Comparison of ENCODE assay signal across 10 cellular contexts in the genomic region with DNA sequence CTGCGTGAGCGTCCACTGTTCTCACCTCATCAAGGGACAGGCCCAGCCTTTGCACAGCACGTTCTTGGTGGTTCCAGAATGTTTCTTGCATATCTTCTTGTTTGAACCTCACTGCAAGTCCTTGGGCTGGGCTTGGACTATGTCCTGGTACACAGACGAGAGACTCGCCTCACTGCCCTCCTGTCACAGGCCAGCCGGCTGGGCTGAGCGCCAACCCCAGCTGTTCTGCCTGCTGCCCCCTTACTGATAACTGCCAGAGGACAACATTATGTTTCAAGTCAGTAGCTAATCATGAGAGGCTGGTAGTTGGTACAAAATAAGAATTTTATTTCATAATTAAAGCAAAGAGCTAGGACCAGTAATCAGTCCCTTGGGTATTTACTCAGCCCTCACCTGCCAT. TPM values are rescaled to one million over a fixed set of nuclear protein-coding genes. Genes with fewer than 3 reads are reported as not detected.
DNase-seq lines count a peak whose midpoint lies in the region; ATAC-seq and TF ChIP-seq lines count a peak whose summit lies in the region.
"Had no signal": no experiment of that assay in that cellular context is flagged by ENCODE, and none has a peak within 500 bp of the region (broad histone marks: within the 10 kb centered on the region; RNA-seq: fewer than 3 reads in every experiment).

No MANE protein-coding gene starts in this region.

- H3K9me3 ChIP-seq in Peyer's patch (no peaks in the 10 kb centered on the region), lower lobe of right lung (no peaks in the 10 kb centered on the region), transverse colon (no peaks in the 10 kb centered on the region)

- peaks cover 0 to 19% (median 0%) of the 10 kb centered on the region in 4 donors for H3K4me1 ChIP-seq in Peyer's patch
- peaks cover 6% of the 10 kb centered on the region for H3K4me1 ChIP-seq in lower lobe of right lung
- H3K4me1 ChIP-seq in transverse colon: peaks cover 0 to 12% (median 3%) of the 10 kb centered on the region in 4 donors

- TF ChIP-seq CTCF in Peyer's patch (IDR thresholded peaks at IDR 0.05) (no peak), lower lobe of right lung (IDR thresholded peaks at IDR 0.05) (no peak), transverse colon (IDR thresholded peaks at IDR 0.05) (no peak), omental fat pad (IDR thresholded peaks at IDR 0.05) (no peak)

- TF ChIP-seq POLR2A in Peyer's patch (IDR thresholded peaks at IDR 0.05) (no peak), erythroblast (IDR thresholded peaks at IDR 0.05; ENCODE audit: low read length) (no peak), transverse colon (IDR thresholded peaks at IDR 0.05) (no peak)

- no peak overlapping the region for H3K27ac ChIP-seq in Peyer's patch
- H3K27ac ChIP-seq in lower lobe of right lung: no peak overlapping the region
- no peak overlapping the region for H3K27ac ChIP-seq in transverse colon

- intact Hi-C loops in lower lobe of right lung (cut with DNase I) (no loop called here), transverse colon (cut with DNase I; ENCODE audit: low total_unique reads) (no loop called here)

- no peak overlapping the region for H3K4me3 ChIP-seq in Peyer's patch
- no peak overlapping the region for H3K4me3 ChIP-seq in lower lobe of right lung
- no peak overlapping the region for H3K4me3 ChIP-seq in transverse colon

- ATAC-seq in lower lobe of right lung: peak; percentile 41 to 50
- ATAC-seq in omental fat pad (ENCODE audit: low FRiP score): no peak
- ATAC-seq in HG03039 (IDR thresholded peaks at IDR 0.05; ENCODE audit: unreplicated experiment): no peak
- ATAC-seq: activated CD8-positive, alpha-beta memory T cell treated with anti-CD3 and anti-CD28 coated beads, Interleukin-2, amount 10 ng/mL, durations not matched to agents 7 days and 5 days had no signal

- TF ChIP-seq EP300 in transverse colon (IDR thresholded peaks at IDR 0.05; ENCODE audit: low read depth): no peak

- H3K27me3 ChIP-seq in Peyer's patch (no peaks in the 10 kb centered on the region), lower lobe of right lung (ENCODE audit: low read depth) (no peaks in the 10 kb centered on the region), transverse colon (no peaks in the 10 kb centered on the region)

- 59% methylated on average over 7 of the region's 7 CpGs; no CpG with 5 or more reads in 1 of the 2 donors for WGBS in transverse colon (ENCODE audit: low coverage in 1 of 2), 2 donors

- DNase-seq in Peyer's patch (peak in 2 of 3 donors; percentile 70 to 86), erythroblast (lab: John Stamatoyannopoulos, UW) (peak; percentile 88 to 93), lower lobe of right lung (no peak), transverse colon (peak; percentile 43), omental fat pad (ENCODE audit: low spot score) (no peak), GOT3 (lab: John Stamatoyannopoulos, UW) (no peak)
- DNase-seq: activated CD8-positive, alpha-beta memory T cell treated with anti-CD3 and anti-CD28 coated beads, Interleukin-2, amount 10 ng/mL, durations not matched to agents 7 days and 5 days; DMS53 had no signal

- in situ Hi-C loops in transverse colon (cut with MboI; ENCODE audit: low pct_ligation_motif_present in 1 of 4, low pct_unique_long_range_greater_than_20kb in 1 of 4, low sequenced_read_pairs in 3 of 4): no loop called here

- peaks cover 0 to 78% (median 0%) of the 10 kb centered on the region in 3 donors for H3K36me3 ChIP-seq in Peyer's patch
- peaks cover 93% of the 10 kb centered on the region for H3K36me3 ChIP-seq in lower lobe of right lung
- peaks cover 0 to 60% (median 30%) of the 10 kb centered on the region in 4 donors for H3K36me3 ChIP-seq in transverse colon

RNA-seq across cellular contexts. Expression of a gene that starts 52.8 kb away (rescaled TPM):
- 1 to 10 TPM in 1 of 4 donors, not detected in 3; 4.1 TPM for total RNA-seq in Peyer's patch
- total RNA-seq in lower lobe of right lung: 0.30 TPM
- 1 to 10 TPM in 2 of 4 donors, under 1 TPM in 1, not detected in 1; 0.32 to 1.5 (median 1.1) TPM for total RNA-seq in transverse colon
- total RNA-seq in omental fat pad: 1 to 10 TPM in 1 of 4 donors, under 1 TPM in 3; 0.31 to 4.3 (median 0.72) TPM
- total RNA-seq: ureter had no signal

Comparison
In these comparisons a context has a peak if more than half of its experiments do, and no peak if none do; other contexts are left out.
1. DNase-seq: peak in Peyer's patch (2 of 3), erythroblast (2 of 2) and transverse colon (single experiment); none in lower lobe of right lung (single experiment), omental fat pad (single experiment) and GOT3 (single experiment).
2. ATAC-seq: peak in lower lobe of right lung (2 of 2); none in omental fat pad (single experiment) and HG03039 (single experiment).